Comparison of ENCODE assay signal across 8 cellular contexts in genomic region chr2:177346192-177346591, GRCh38.
"Had no signal": no experiment of that assay in that cellular context is flagged by ENCODE, and none has a peak within 500 bp of the region (broad histone marks: within the 10 kb centered on the region; RNA-seq: fewer than 3 reads in every experiment).

No MANE protein-coding gene starts in this region.

- H3K4me3 ChIP-seq: GM12878 had no signal

- ATAC-seq: GM12878 had no signal

- DNase-seq: GDM1, GF-D8 had no signal

- FAIRE-seq: G401.6, GM12878, GM12891, GM12892, GM18507, GM19239 had no signal
